1 cellular context compared by ENCODE assay signal in the genomic region with DNA sequence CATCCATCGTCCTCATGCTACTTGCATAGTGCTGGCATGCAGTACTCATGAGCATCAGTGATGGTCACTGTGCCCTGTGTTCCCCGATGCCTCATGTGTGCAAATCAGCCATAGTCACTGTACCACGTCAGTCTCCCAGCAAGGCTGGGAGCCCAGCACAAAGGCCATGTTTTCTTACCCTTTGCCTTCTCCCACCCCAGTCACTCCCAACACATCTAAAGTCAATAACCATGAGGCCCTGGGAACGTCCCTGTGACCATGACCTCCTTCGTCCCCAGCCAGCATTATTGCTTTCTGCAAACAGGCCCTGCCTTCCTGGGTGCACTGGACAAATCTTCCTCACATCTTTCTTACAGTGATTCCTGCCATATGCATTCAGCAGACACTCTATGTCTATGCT.
TF ChIP-seq lines count a peak whose summit lies in the region.

No MANE protein-coding gene starts in this region.

TF ChIP-seq in HepG2, 621 proteins besides CTCF, POLR2A, EP300 and RAD21 (continued from another document and continues in another):
- TF ChIP-seq, protein P1, sequence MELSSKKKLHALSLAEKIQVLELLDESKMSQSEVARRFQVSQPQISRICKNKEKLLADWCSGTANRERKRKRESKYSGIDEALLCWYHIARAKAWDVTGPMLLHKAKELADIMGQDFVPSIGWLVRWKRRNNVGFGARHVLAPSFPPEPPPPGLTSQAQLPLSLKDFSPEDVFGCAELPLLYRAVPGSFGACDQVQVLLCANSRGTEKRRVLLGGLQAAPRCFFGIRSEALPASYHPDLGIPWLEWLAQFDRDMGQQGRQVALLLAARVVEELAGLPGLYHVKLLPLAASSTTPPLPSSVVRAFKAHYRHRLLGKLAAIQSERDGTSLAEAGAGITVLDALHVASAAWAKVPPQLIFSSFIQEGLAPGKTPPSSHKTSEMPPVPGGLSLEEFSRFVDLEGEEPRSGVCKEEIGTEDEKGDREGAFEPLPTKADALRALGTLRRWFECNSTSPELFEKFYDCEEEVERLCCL (CRISPR knock-in tag; IDR thresholded peaks at IDR 0.05; ENCODE audit: borderline replicate concordance) = no peak
- no peak for TF ChIP-seq DR1 (CRISPR knock-in tag; IDR thresholded peaks at IDR 0.05)
- TF ChIP-seq ZNF34 (CRISPR knock-in tag; IDR thresholded peaks at IDR 0.05; ENCODE audit: borderline replicate concordance) = no peak
- no peak for TF ChIP-seq HCFC1 (IDR thresholded peaks at IDR 0.05; ENCODE audit: low read depth, low read length)
- TF ChIP-seq ZFP36L2 (CRISPR knock-in tag; IDR thresholded peaks at IDR 0.05) = no peak
- TF ChIP-seq, protein P2, sequence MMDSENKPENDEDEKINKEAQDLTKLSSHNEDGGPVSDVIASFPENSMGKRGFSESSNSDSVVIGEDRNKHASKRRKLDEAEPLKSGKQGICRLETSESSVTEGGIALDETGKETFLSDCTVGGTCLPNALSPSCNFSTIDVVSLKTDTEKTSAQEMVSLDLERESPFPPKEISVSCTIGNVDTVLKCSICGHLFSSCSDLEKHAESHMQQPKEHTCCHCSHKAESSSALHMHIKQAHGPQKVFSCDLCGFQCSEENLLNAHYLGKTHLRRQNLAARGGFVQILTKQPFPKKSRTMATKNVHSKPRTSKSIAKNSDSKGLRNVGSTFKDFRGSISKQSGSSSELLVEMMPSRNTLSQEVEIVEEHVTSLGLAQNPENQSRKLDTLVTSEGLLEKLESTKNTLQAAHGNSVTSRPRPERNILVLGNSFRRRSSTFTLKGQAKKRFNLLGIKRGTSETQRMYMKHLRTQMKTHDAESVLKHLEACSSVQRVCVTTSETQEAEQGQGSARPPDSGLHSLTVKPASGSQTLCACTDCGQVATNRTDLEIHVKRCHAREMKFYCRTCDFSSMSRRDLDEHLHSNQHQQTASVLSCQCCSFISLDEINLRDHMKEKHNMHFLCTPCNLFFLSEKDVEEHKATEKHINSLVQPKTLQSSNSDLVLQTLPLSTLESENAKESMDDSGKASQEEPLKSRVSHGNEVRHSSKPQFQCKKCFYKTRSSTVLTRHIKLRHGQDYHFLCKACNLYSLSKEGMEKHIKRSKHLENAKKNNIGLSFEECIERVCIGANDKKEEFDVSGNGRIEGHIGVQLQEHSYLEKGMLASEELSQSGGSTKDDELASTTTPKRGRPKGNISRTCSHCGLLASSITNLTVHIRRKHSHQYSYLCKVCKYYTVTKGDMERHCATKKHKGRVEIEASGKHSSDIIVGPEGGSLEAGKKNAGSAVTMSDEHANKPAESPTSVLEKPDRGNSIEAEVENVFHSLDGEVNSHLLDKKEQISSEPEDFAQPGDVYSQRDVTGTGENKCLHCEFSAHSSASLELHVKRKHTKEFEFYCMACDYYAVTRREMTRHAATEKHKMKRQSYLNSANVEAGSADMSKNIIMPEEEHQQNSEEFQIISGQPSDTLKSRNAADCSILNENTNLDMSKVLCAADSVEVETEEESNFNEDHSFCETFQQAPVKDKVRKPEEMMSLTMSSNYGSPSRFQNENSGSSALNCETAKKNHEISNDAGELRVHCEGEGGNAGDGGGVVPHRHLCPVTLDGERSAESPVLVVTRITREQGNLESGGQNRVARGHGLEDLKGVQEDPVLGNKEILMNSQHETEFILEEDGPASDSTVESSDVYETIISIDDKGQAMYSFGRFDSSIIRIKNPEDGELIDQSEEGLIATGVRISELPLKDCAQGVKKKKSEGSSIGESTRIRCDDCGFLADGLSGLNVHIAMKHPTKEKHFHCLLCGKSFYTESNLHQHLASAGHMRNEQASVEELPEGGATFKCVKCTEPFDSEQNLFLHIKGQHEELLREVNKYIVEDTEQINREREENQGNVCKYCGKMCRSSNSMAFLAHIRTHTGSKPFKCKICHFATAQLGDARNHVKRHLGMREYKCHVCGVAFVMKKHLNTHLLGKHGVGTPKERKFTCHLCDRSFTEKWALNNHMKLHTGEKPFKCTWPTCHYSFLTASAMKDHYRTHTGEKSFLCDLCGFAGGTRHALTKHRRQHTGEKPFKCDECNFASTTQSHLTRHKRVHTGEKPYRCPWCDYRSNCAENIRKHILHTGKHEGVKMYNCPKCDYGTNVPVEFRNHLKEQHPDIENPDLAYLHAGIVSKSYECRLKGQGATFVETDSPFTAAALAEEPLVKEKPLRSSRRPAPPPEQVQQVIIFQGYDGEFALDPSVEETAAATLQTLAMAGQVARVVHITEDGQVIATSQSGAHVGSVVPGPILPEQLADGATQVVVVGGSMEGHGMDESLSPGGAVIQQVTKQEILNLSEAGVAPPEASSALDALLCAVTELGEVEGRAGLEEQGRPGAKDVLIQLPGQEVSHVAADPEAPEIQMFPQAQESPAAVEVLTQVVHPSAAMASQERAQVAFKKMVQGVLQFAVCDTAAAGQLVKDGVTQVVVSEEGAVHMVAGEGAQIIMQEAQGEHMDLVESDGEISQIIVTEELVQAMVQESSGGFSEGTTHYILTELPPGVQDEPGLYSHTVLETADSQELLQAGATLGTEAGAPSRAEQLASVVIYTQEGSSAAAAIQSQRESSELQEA (CRISPR knock-in tag; IDR thresholded peaks at IDR 0.05; ENCODE audit: not compliant biosample characterization) = no peak
- TF ChIP-seq SALL1 (CRISPR knock-in tag; IDR thresholded peaks at IDR 0.05) = peak; percentile 91
- no peak for TF ChIP-seq ZFP37 (CRISPR knock-in tag; IDR thresholded peaks at IDR 0.05; ENCODE audit: borderline replicate concordance)
- no peak for TF ChIP-seq ZNF792 (CRISPR knock-in tag; IDR thresholded peaks at IDR 0.05)
- TF ChIP-seq, protein P3, sequence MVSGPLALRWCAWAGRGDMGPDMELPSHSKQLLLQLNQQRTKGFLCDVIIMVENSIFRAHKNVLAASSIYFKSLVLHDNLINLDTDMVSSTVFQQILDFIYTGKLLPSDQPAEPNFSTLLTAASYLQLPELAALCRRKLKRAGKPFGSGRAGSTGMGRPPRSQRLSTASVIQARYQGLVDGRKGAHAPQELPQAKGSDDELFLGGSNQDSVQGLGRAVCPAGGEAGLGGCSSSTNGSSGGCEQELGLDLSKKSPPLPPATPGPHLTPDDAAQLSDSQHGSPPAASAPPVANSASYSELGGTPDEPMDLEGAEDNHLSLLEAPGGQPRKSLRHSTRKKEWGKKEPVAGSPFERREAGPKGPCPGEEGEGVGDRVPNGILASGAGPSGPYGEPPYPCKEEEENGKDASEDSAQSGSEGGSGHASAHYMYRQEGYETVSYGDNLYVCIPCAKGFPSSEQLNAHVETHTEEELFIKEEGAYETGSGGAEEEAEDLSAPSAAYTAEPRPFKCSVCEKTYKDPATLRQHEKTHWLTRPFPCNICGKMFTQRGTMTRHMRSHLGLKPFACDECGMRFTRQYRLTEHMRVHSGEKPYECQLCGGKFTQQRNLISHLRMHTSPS (CRISPR knock-in tag; IDR thresholded peaks at IDR 0.05; ENCODE audit: low read depth) = no peak
- no peak for TF ChIP-seq ZNF530 (CRISPR knock-in tag; IDR thresholded peaks at IDR 0.05; ENCODE audit: low read depth)
- TF ChIP-seq, protein P4, sequence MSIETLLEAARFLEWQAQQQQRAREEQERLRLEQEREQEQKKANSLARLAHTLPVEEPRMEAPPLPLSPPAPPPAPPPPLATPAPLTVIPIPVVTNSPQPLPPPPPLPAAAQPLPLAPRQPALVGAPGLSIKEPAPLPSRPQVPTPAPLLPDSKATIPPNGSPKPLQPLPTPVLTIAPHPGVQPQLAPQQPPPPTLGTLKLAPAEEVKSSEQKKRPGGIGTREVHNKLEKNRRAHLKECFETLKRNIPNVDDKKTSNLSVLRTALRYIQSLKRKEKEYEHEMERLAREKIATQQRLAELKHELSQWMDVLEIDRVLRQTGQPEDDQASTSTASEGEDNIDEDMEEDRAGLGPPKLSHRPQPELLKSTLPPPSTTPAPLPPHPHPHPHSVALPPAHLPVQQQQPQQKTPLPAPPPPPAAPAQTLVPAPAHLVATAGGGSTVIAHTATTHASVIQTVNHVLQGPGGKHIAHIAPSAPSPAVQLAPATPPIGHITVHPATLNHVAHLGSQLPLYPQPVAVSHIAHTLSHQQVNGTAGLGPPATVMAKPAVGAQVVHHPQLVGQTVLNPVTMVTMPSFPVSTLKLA (IDR thresholded peaks at IDR 0.05) = no peak
- TF ChIP-seq, protein P5, sequence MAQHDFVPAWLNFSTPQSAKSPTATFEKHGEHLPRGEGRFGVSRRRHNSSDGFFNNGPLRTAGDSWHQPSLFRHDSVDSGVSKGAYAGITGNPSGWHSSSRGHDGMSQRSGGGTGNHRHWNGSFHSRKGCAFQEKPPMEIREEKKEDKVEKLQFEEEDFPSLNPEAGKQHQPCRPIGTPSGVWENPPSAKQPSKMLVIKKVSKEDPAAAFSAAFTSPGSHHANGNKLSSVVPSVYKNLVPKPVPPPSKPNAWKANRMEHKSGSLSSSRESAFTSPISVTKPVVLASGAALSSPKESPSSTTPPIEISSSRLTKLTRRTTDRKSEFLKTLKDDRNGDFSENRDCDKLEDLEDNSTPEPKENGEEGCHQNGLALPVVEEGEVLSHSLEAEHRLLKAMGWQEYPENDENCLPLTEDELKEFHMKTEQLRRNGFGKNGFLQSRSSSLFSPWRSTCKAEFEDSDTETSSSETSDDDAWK (CRISPR knock-in tag; IDR thresholded peaks at IDR 0.05) = no peak
- TF ChIP-seq MLLT10 (CRISPR knock-in tag; IDR thresholded peaks at IDR 0.05) = no peak
- no peak for TF ChIP-seq ZNF24 (IDR thresholded peaks at IDR 0.05)
- no peak for TF ChIP-seq NR1H2 (CRISPR knock-in tag; IDR thresholded peaks at IDR 0.05; ENCODE audit: borderline replicate concordance, low read depth)
- TF ChIP-seq, protein P6, sequence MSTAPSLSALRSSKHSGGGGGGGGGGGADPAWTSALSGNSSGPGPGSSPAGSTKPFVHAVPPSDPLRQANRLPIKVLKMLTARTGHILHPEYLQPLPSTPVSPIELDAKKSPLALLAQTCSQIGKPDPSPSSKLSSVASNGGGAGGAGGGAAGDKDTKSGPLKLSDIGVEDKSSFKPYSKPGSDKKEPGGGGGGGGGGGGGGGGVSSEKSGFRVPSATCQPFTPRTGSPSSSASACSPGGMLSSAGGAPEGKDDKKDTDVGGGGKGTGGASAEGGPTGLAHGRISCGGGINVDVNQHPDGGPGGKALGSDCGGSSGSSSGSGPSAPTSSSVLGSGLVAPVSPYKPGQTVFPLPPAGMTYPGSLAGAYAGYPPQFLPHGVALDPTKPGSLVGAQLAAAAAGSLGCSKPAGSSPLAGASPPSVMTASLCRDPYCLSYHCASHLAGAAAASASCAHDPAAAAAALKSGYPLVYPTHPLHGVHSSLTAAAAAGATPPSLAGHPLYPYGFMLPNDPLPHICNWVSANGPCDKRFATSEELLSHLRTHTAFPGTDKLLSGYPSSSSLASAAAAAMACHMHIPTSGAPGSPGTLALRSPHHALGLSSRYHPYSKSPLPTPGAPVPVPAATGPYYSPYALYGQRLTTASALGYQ (CRISPR knock-in tag; IDR thresholded peaks at IDR 0.05) = peak; percentile 62; the same call in 1 of the 2 replicates
- TF ChIP-seq, protein P7, sequence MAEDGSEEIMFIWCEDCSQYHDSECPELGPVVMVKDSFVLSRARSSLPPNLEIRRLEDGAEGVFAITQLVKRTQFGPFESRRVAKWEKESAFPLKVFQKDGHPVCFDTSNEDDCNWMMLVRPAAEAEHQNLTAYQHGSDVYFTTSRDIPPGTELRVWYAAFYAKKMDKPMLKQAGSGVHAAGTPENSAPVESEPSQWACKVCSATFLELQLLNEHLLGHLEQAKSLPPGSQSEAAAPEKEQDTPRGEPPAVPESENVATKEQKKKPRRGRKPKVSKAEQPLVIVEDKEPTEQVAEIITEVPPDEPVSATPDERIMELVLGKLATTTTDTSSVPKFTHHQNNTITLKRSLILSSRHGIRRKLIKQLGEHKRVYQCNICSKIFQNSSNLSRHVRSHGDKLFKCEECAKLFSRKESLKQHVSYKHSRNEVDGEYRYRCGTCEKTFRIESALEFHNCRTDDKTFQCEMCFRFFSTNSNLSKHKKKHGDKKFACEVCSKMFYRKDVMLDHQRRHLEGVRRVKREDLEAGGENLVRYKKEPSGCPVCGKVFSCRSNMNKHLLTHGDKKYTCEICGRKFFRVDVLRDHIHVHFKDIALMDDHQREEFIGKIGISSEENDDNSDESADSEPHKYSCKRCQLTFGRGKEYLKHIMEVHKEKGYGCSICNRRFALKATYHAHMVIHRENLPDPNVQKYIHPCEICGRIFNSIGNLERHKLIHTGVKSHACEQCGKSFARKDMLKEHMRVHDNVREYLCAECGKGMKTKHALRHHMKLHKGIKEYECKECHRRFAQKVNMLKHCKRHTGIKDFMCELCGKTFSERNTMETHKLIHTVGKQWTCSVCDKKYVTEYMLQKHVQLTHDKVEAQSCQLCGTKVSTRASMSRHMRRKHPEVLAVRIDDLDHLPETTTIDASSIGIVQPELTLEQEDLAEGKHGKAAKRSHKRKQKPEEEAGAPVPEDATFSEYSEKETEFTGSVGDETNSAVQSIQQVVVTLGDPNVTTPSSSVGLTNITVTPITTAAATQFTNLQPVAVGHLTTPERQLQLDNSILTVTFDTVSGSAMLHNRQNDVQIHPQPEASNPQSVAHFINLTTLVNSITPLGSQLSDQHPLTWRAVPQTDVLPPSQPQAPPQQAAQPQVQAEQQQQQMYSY (CRISPR knock-in tag; IDR thresholded peaks at IDR 0.05) = no peak
- no peak for TF ChIP-seq SIX1 (CRISPR knock-in tag; IDR thresholded peaks at IDR 0.05; ENCODE audit: borderline replicate concordance)
- TF ChIP-seq SMC3 (IDR thresholded peaks at IDR 0.05; ENCODE audit: low read length) = no peak
- TF ChIP-seq, protein P8, sequence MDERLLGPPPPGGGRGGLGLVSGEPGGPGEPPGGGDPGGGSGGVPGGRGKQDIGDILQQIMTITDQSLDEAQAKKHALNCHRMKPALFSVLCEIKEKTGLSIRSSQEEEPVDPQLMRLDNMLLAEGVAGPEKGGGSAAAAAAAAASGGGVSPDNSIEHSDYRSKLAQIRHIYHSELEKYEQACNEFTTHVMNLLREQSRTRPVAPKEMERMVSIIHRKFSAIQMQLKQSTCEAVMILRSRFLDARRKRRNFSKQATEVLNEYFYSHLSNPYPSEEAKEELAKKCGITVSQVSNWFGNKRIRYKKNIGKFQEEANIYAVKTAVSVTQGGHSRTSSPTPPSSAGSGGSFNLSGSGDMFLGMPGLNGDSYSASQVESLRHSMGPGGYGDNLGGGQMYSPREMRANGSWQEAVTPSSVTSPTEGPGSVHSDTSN (CRISPR knock-in tag; IDR thresholded peaks at IDR 0.05) = no peak
- no peak for TF ChIP-seq ELF1 (CRISPR knock-in tag; IDR thresholded peaks at IDR 0.05)
- TF ChIP-seq ZNF432 (CRISPR knock-in tag; IDR thresholded peaks at IDR 0.05; ENCODE audit: borderline replicate concordance) = no peak
- TF ChIP-seq JUN (CRISPR knock-in tag; IDR thresholded peaks at IDR 0.05) = no peak
- no peak for TF ChIP-seq ZNF44 (CRISPR knock-in tag; IDR thresholded peaks at IDR 0.05)
- TF ChIP-seq ZNF766 (CRISPR knock-in tag; IDR thresholded peaks at IDR 0.05; ENCODE audit: borderline replicate concordance) = no peak
- TF ChIP-seq KDM5B (CRISPR knock-in tag; IDR thresholded peaks at IDR 0.05; ENCODE audit: borderline replicate concordance) = no peak
- TF ChIP-seq TBX2 (CRISPR knock-in tag; IDR thresholded peaks at IDR 0.05; ENCODE audit: borderline replicate concordance) = peak; percentile 57; the same call in 1 of the 2 replicates
- no peak for TF ChIP-seq CAMTA2 (CRISPR knock-in tag; IDR thresholded peaks at IDR 0.05; ENCODE audit: borderline replicate concordance)
- TF ChIP-seq ZNF333 (CRISPR knock-in tag; IDR thresholded peaks at IDR 0.05; ENCODE audit: borderline replicate concordance) = no peak
- TF ChIP-seq, protein P9, sequence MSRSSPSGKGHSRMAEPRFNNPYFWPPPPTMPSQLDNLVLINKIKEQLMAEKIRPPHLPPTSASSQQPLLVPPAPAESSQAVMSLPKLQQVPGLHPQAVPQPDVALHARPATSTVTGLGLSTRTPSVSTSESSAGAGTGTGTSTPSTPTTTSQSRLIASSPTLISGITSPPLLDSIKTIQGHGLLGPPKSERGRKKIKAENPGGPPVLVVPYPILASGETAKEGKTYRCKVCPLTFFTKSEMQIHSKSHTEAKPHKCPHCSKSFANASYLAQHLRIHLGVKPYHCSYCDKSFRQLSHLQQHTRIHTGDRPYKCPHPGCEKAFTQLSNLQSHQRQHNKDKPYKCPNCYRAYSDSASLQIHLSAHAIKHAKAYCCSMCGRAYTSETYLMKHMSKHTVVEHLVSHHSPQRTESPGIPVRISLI (CRISPR knock-in tag; IDR thresholded peaks at IDR 0.05; ENCODE audit: borderline replicate concordance) = no peak
